ENCODE assay signal across 10 cellular contexts in the genomic region with DNA sequence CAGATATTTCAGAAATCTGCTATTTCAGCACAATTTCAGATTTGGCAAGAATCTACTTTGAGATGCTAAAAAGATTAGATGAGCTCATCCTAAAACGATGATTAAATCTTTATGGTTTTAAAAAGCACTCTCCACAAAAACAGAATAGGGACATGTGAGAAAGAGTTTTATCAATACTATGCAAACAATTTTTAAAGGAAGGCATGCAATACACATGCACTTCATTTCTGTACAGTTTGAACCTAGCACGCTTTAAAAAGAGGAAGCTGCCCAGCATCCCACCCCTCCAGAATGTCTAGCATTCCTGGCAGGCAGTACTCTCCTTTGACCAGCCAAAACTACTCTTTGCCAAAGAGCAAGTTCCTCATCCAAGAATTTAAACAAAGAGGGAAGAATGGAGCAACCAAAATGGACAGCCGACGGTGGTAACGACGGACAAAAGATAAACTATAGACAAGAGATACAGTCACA. TPM values are rescaled to one million over a fixed set of nuclear protein-coding genes. Genes with fewer than 3 reads are reported as not detected.
DNase-seq lines count a peak whose midpoint lies in the region; ATAC-seq, FAIRE-seq and TF ChIP-seq lines count a peak whose summit lies in the region.
"Had no signal": no experiment of that assay in that cellular context is flagged by ENCODE, and none has a peak within 500 bp of the region (broad histone marks: within the 10 kb centered on the region; RNA-seq: fewer than 3 reads in every experiment).

No MANE protein-coding gene starts in this region.

- H3K4me2 ChIP-seq in HepG2 (ENCODE audit: low read depth, low read length), result peak overlapping the region; percentile 86

- intact Hi-C loops in activated CD4-positive, alpha-beta T cell treated with anti-CD3 and anti-CD28 coated beads, Interleukin-2, amount 10 ng/mL, durations not matched to agents 24 days and 14 days (cut with micrococcal nuclease), result loop anchor here (10.0 kb wide), 1 partner anchor 191 kb away; no protein-coding TSS in a partner anchor
- intact Hi-C loops in MCF 10A (cut with micrococcal nuclease) (loop anchor here (2.0 kb wide), 2 partner anchors 23 to 191 kb away; no protein-coding TSS in a partner anchor), HepG2 (cut with micrococcal nuclease; ENCODE audit: unreplicated experiment) (loop anchor here (5.0 kb wide), 1 partner anchor 109 kb away; no protein-coding TSS in a partner anchor), transverse colon (cut with DNase I; ENCODE audit: low total_unique reads) (loop anchor here (10.0 kb wide), 1 partner anchor 171 kb away; no protein-coding TSS in a partner anchor)

- H2AFZ ChIP-seq in HepG2 (ENCODE audit: low read length), result no peak overlapping the region

- no peak overlapping the region for H3K27ac Mint-ChIP-seq in activated CD4-positive, alpha-beta T cell treated with anti-CD3 and anti-CD28 coated beads, Interleukin-2, amount 10 ng/mL, durations not matched to agents 24 days and 14 days
- H3K27ac Mint-ChIP-seq in MCF 10A (ENCODE audit: low read depth, unreplicated experiment), result peak overlapping the region; percentile 90

- peak overlapping the region; percentile 88 for H3K9ac ChIP-seq in HepG2 (ENCODE audit: insufficient read depth, low read depth, low read length)

- H3K9me3 ChIP-seq in HepG2 (ENCODE audit: low read length) (no peaks in the 10 kb centered on the region), transverse colon (no peaks in the 10 kb centered on the region)

- peaks cover 7% of the 10 kb centered on the region for H3K4me1 Mint-ChIP-seq in activated CD4-positive, alpha-beta T cell treated with anti-CD3 and anti-CD28 coated beads, Interleukin-2, amount 10 ng/mL, durations not matched to agents 24 days and 14 days
- H3K4me1 Mint-ChIP-seq in MCF 10A (ENCODE audit: insufficient read depth, unreplicated experiment), result peaks cover 53% of the 10 kb centered on the region

- FAIRE-seq in HepG2 (lab: Jason Lieb, UNC), result no peak

- no peaks in the 10 kb centered on the region for H3K9me3 Mint-ChIP-seq in activated CD4-positive, alpha-beta T cell treated with anti-CD3 and anti-CD28 coated beads, Interleukin-2, amount 10 ng/mL, durations not matched to agents 24 days and 14 days
- no peaks in the 10 kb centered on the region for H3K9me3 Mint-ChIP-seq in MCF 10A (ENCODE audit: unreplicated experiment)

- TF ChIP-seq EP300 in HepG2 (IDR thresholded peaks at IDR 0.05; ENCODE audit: low read depth in 2 of 2, low read length in 2 of 2) (no peak), HepG2 (CRISPR knock-in tag; IDR thresholded peaks at IDR 0.05; ENCODE audit: borderline replicate concordance) (no peak), transverse colon (IDR thresholded peaks at IDR 0.05; ENCODE audit: low read depth) (no peak)

- in situ Hi-C loops in HepG2 (cut with HindIII; ENCODE audit: extremely low pct_ligation_motif_present, low pct_unique_long_range_greater_than_20kb) (loop anchor here (5.0 kb wide), 1 partner anchor 174 kb away; no protein-coding TSS in a partner anchor), transverse colon (cut with MboI; ENCODE audit: low pct_ligation_motif_present in 1 of 4, low pct_unique_long_range_greater_than_20kb in 1 of 4, low sequenced_read_pairs in 3 of 4) (loop anchor here in 1 of 4 donors (25.0 kb wide), 1 partner anchor 174 kb away; no protein-coding TSS in a partner anchor)

- H3K36me3 Mint-ChIP-seq in activated CD4-positive, alpha-beta T cell treated with anti-CD3 and anti-CD28 coated beads, Interleukin-2, amount 10 ng/mL, durations not matched to agents 24 days and 14 days (ENCODE audit: low read depth), result peaks cover 2% of the 10 kb centered on the region
- H3K36me3 Mint-ChIP-seq in MCF 10A (ENCODE audit: insufficient read depth, unreplicated experiment), result peaks cover 7% of the 10 kb centered on the region

- POLR2A ChIA-PET in MCF 10A (lab: Yijun Ruan, JAX) (interaction anchor here (0.7 to 6.3 kb wide), 25 partner anchors 10 to 788 kb away, joined by 3 to 106 read pairs (median 5); a partner anchor contains a TSS), HepG2 (lab: Yijun Ruan, JAX) (interaction anchor here (1.2 to 3.1 kb wide), 8 partner anchors 11 to 176 kb away, joined by 3 to 43 read pairs (median 3); no protein-coding TSS in a partner anchor)

- BruUV-seq in MCF 10A (replicated peaks; lab: Mats Ljungman, UMichigan), result no TSS peak
- BruUV-seq in HepG2 (replicated peaks; lab: Mats Ljungman, UMichigan), result no TSS peak

- TF ChIP-seq RAD21 in HepG2 (CRISPR knock-in tag; IDR thresholded peaks at IDR 0.05), result no peak

- TF ChIP-seq POLR2A in HepG2 (IDR thresholded peaks at IDR 0.05; ENCODE audit: insufficient read depth in 1 of 2, low read depth in 2 of 2, low read length in 2 of 2), result no peak
- TF ChIP-seq POLR2A in transverse colon (IDR thresholded peaks at IDR 0.05), result no peak

- H3K4me1 ChIP-seq in HepG2 (ENCODE audit: insufficient read depth, low read length) (peaks cover 50% of the 10 kb centered on the region), transverse colon (peaks cover 0 to 18% (median 7%) of the 10 kb centered on the region in 4 donors)

- H3K27ac ChIP-seq in HepG2 (ENCODE audit: extremely low read length, insufficient read depth, low read length) (no peak overlapping the region), transverse colon (peak overlapping the region; percentile 77 to 81 (median 78))

- H3K36me3 ChIP-seq in HepG2 (replicated peaks in 1 of 2; ENCODE audit: control insufficient read depth in 1 of 2, insufficient read depth in 2 of 2, low read length in 2 of 2) (no peaks in the 10 kb centered on the region), transverse colon (no peaks in the 10 kb centered on the region)

- H4K20me1 ChIP-seq in HepG2 (ENCODE audit: insufficient read depth, low read length), result peaks cover 3% of the 10 kb centered on the region

- ATAC-seq in HepG2 (peak; percentile 11; the same call in 1 of the 3 replicates), GM19452 (IDR thresholded peaks at IDR 0.05; ENCODE audit: unreplicated experiment) (no peak)

- peak overlapping the region; percentile 47 for H3K4me3 Mint-ChIP-seq in activated CD4-positive, alpha-beta T cell treated with anti-CD3 and anti-CD28 coated beads, Interleukin-2, amount 10 ng/mL, durations not matched to agents 24 days and 14 days
- peak overlapping the region; percentile 95 for H3K4me3 Mint-ChIP-seq in MCF 10A (ENCODE audit: unreplicated experiment)

- CTCF ChIA-PET in MCF 10A (lab: Yijun Ruan, JAX), result interaction anchor here (0.6 to 6.5 kb wide), 12 partner anchors 10 to 214 kb away, joined by 3 to 63 read pairs (median 4); no protein-coding TSS in a partner anchor
- CTCF ChIA-PET in HepG2 (lab: Yijun Ruan, JAX; ENCODE audit: low intra/inter-chr PET ratio, low total read pairs), result no interaction called here

- no peak for DNase-seq in activated CD4-positive, alpha-beta T cell treated with anti-CD3 and anti-CD28 coated beads, Interleukin-2, amount 10 ng/mL, durations not matched to agents 24 days and 14 days
- no peak for DNase-seq in activated CD4-positive, alpha-beta T cell treated with anti-CD3 and anti-CD28 coated beads, Interleukin-2, amount 50 U/mL, for 4 hours
- peak; percentile 34 for DNase-seq in MCF 10A (ENCODE audit: unreplicated experiment)
- no peak for DNase-seq in HepG2 (ENCODE audit: low spot score)
- DNase-seq in transverse colon, result no peak
- no peak for DNase-seq in NCI-H446 treated with DMSO at 0.1 percent for 48 hours (lab: John Stamatoyannopoulos, UW)
- no peak for DNase-seq in NOMO-1 treated with DMSO at 0.1 percent for 48 hours (lab: John Stamatoyannopoulos, UW; ENCODE audit: unreplicated experiment)
- DNase-seq: COR-L47, NCI-H1417 treated with DMSO at 0.1 percent for 48 hours had no signal

- H3K4me3 ChIP-seq in HepG2 (replicated peaks in 1 of 3; ENCODE audit: insufficient read depth in 1 of 3, low read depth in 2 of 3, low read length in 3 of 3) (peak overlapping the region; percentile 73 to 97 (median 93)), transverse colon (peak overlapping the region in 3 of 4 donors; percentile 68 to 85 (median 69))

- H3K27me3 ChIP-seq in HepG2 (ENCODE audit: control insufficient read depth in 1 of 2, insufficient read depth in 2 of 2, low read length in 2 of 2) (no peaks in the 10 kb centered on the region; a peak in 1 of 5 replicates), transverse colon (peaks cover 88% of the 10 kb centered on the region)

- no peak for TF ChIP-seq CTCF in MCF 10A (IDR thresholded peaks at IDR 0.05; ENCODE audit: unreplicated experiment)
- no peak for TF ChIP-seq CTCF in HepG2 (CRISPR knock-in tag; IDR thresholded peaks at IDR 0.05)
- no peak for TF ChIP-seq CTCF in transverse colon (IDR thresholded peaks at IDR 0.05)

- under 1% methylated on average over 6 of the region's 6 CpGs for WGBS in HepG2 (ENCODE audit: low lambda C conversion rate)
- WGBS in transverse colon (ENCODE audit: low coverage in 1 of 2), 2 donors, result 5 to 8% methylated on average over 5 to 6 of the region's 6 CpGs

- H3K79me2 ChIP-seq in HepG2 (ENCODE audit: insufficient read depth, low read length), result peaks cover 64% of the 10 kb centered on the region

- peaks cover 76% of the 10 kb centered on the region for H3K27me3 Mint-ChIP-seq in activated CD4-positive, alpha-beta T cell treated with anti-CD3 and anti-CD28 coated beads, Interleukin-2, amount 10 ng/mL, durations not matched to agents 24 days and 14 days
- H3K27me3 Mint-ChIP-seq in MCF 10A (ENCODE audit: insufficient read depth, unreplicated experiment), result no peaks in the 10 kb centered on the region

RNA-seq across cellular contexts. Expression of a gene that starts 1.3 kb away (rescaled TPM):
- total RNA-seq in activated CD4-positive, alpha-beta T cell treated with anti-CD3 and anti-CD28 coated beads, Interleukin-2, amount 10 ng/mL, durations not matched to agents 24 days and 14 days, result not detected in 2 replicates
- total RNA-seq in MCF 10A (2022) (38.6 and 46.7 TPM in 2 replicates), HepG2 (2016; rRNA removed; fragmentation: Illumina TruSeq; extraction: Trizol) (12.8 and 18.8 TPM in 2 replicates), transverse colon (1 to 10 TPM; 4.1 to 8.9 (median 5.4) TPM)
- 3.5 and 3.8 TPM in 2 replicates for total RNA-seq in HepG2 (2016; cell fraction: cytosol; rRNA removed; fragmentation: Illumina TruSeq; extraction: Trizol; ENCODE audit: low read depth)
- total RNA-seq in HepG2 (2016; cell fraction: insoluble cytoplasmic fraction; rRNA removed; fragmentation: Illumina TruSeq; extraction: Trizol), result 12.2 and 19.4 TPM in 2 replicates
- total RNA-seq in HepG2 (2016; cell fraction: membrane; rRNA removed; fragmentation: Illumina TruSeq; extraction: Trizol), result 7.7 and 7.9 TPM in 2 replicates
- total RNA-seq in HepG2 (2016; cell fraction: nucleus; rRNA removed; fragmentation: Illumina TruSeq; extraction: Trizol), result 21.5 and 22.3 TPM in 2 replicates
- polyA plus RNA-seq in HepG2 (2011; rRNA removed), result 12.2 and 18.3 TPM in 2 replicates
- polyA plus RNA-seq in HepG2 (2011; cell fraction: cytosol; rRNA removed), result 5.3 and 7.0 TPM in 2 replicates
- polyA plus RNA-seq in HepG2 (2011; cell fraction: nucleus; rRNA removed), result 16.2 and 17.3 TPM in 2 replicates
- 9.4 and 11.6 TPM in 2 replicates for polyA plus RNA-seq in HepG2 (2012)
- 0.37 TPM in 2 replicates for polyA plus RNA-seq in HepG2 (2016; cell fraction: cytosol; fragmentation: Illumina TruSeq; extraction: Trizol; ENCODE audit: low read depth)
- 13.5 and 14.2 TPM in 2 replicates for polyA plus RNA-seq in HepG2 (2016; cell fraction: insoluble cytoplasmic fraction; fragmentation: Illumina TruSeq; extraction: Trizol; ENCODE audit: low read depth)
- polyA plus RNA-seq in HepG2 (2016; cell fraction: membrane; fragmentation: Illumina TruSeq; extraction: Trizol; ENCODE audit: low read depth), result 1.9 and 2.0 TPM in 2 replicates
- 22.0 and 23.1 TPM in 2 replicates for polyA plus RNA-seq in HepG2 (2016; cell fraction: nucleus; fragmentation: Illumina TruSeq; extraction: Trizol; ENCODE audit: insufficient read depth, low read depth)
- polyA minus RNA-seq in HepG2 (2011; rRNA and poly(A)+ RNA removed; ENCODE audit: low replicate concordance), result 3.3 and 11.6 TPM in 2 replicates
- 13.0 and 14.2 TPM in 2 replicates for polyA minus RNA-seq in HepG2 (2011; cell fraction: cytosol; rRNA and poly(A)+ RNA removed)
- 72.7 and 82.5 TPM in 2 replicates for polyA minus RNA-seq in HepG2 (2011; cell fraction: nucleus; rRNA and poly(A)+ RNA removed)
